In genomic region chr9:105883847-105884246, GRCh38 we compare ENCODE assay signal across 9 cellular contexts.
DNase-seq lines count a peak whose midpoint lies in the region; ATAC-seq and TF ChIP-seq lines count a peak whose summit lies in the region.
"Had no signal": no experiment of that assay in that cellular context is flagged by ENCODE, and none has a peak within 500 bp of the region (broad histone marks: within the 10 kb centered on the region; RNA-seq: fewer than 3 reads in every experiment).

No MANE protein-coding gene starts in this region.

- no peaks in the 10 kb centered on the region for H3K36me3 ChIP-seq in ascending aorta

- peak; percentile 43 for DNase-seq in GM13976 (ENCODE audit: low spot score)
- peak; percentile 28 for DNase-seq in SK-MEL-5 (ENCODE audit: low read depth, low spot score)
- no peak for DNase-seq in NCI-H2196 treated with DMSO at 0.1 percent for 48 hours (lab: John Stamatoyannopoulos, UW; ENCODE audit: unreplicated experiment)
- no peak for DNase-seq in NCI-H82 treated with DMSO at 0.1 percent for 48 hours (lab: John Stamatoyannopoulos, UW; ENCODE audit: unreplicated experiment)
- DNase-seq in SHP77 (lab: John Stamatoyannopoulos, UW) = no peak
- no peak for DNase-seq in ascending aorta (ENCODE audit: low spot score in 2 of 2)
- DNase-seq: anterior cingulate cortex had no signal

- H3K27ac ChIP-seq in ascending aorta = no peak overlapping the region

- TF ChIP-seq CTCF in GM13976 (IDR thresholded peaks at IDR 0.05; ENCODE audit: borderline replicate concordance, control extremely low read depth, extremely low read depth, insufficient read depth, missing control alignments) (no peak), ascending aorta (IDR thresholded peaks at IDR 0.05) (no peak)

- H3K9me3 ChIP-seq in ascending aorta = no peaks in the 10 kb centered on the region

- H3K4me1 ChIP-seq in ascending aorta = no peaks in the 10 kb centered on the region

- no peak overlapping the region for H3K4me3 ChIP-seq in ascending aorta

- ATAC-seq in GM19455 (IDR thresholded peaks at IDR 0.05; ENCODE audit: unreplicated experiment) (peak; percentile 82), HG03095 (IDR thresholded peaks at IDR 0.05; ENCODE audit: unreplicated experiment) (peak; percentile 92)

- in situ Hi-C loops in GM13976 (cut with MboI; ENCODE audit: low sequenced_read_pairs, unreplicated experiment) = loop anchor here (25.0 kb wide), 1 partner anchor 1278 kb away; no protein-coding TSS in a partner anchor
- in situ Hi-C loops in SK-MEL-5 (cut with HindIII; ENCODE audit: low pct_unique_long_range_greater_than_20kb, low sequenced_read_pairs) = no loop called here

- intact Hi-C loops in ascending aorta (cut with DNase I) = no loop called here

- no peaks in the 10 kb centered on the region for H3K27me3 ChIP-seq in ascending aorta

Comparison
In these comparisons a context has a peak if more than half of its experiments do, and no peak if none do; other contexts are left out.
1. DNase-seq: peak in GM13976 (single experiment) and SK-MEL-5 (single experiment); none in NCI-H2196 treated with DMSO at 0.1 percent for 48 hours (single experiment), NCI-H82 treated with DMSO at 0.1 percent for 48 hours (single experiment), SHP77 (0 of 2) and ascending aorta (0 of 2).